20 cellular contexts compared by ENCODE assay signal in the genomic region with DNA sequence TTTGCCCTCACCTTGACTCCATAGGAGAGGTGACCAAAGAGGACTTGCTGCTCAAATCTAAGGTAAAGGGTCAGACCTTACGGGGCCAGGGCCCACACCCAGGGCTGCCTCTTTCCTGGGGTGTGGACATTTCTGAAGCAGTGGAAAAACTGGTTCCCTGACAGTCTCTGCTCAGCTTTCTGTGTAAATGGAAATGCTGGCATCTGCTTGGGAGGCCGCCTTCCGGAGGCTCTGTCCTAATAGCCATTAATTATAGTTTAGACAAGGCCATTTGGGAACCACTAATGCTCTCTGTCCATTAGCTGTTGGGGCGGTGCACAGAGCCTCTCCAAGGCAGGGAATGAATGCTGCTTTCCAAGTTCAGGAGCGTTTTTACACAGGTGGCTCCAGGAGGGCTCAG. TPM values are rescaled to one million over a fixed set of nuclear protein-coding genes. Genes with fewer than 3 reads are reported as not detected.
A peak's percentile ranks its signal among the peaks of the same experiment; 100 is the strongest.
DNase-seq lines count a peak whose midpoint lies in the region; ATAC-seq and TF ChIP-seq lines count a peak whose summit lies in the region.
"Had no signal": no experiment of that assay in that cellular context is flagged by ENCODE, and none has a peak within 500 bp of the region (broad histone marks: within the 10 kb centered on the region; RNA-seq: fewer than 3 reads in every experiment).

No MANE protein-coding gene starts in this region.

- TF ChIP-seq CTCF in CD4-positive, alpha-beta T cell (IDR thresholded peaks at IDR 0.05), result no peak
- TF ChIP-seq CTCF in prostate gland (IDR thresholded peaks at IDR 0.05), result no peak

- POLR2A ChIA-PET in CD4-positive, alpha-beta T cell (lab: Charles Lee), result interaction anchor here (0.9 to 1.2 kb wide), 2 partner anchors 18 to 36 kb away, joined by 3 to 4 read pairs; partner anchors contain the start of genes C9orf78 and USP20

- WGBS in prostate gland, result 50% methylated on average over 5 of the region's 5 CpGs

- H3K27me3 ChIP-seq in CD4-positive, alpha-beta T cell (ENCODE audit: control insufficient read depth, insufficient read depth, low read length), result no peaks in the 10 kb centered on the region
- H3K27me3 ChIP-seq in prostate gland (replicated peaks; ENCODE audit: insufficient read depth), result no peaks in the 10 kb centered on the region
- H3K27me3 ChIP-seq: colonic mucosa, SJCRH30 had no signal

- no peaks in the 10 kb centered on the region for H3K9me3 Mint-ChIP-seq in CD4-positive, alpha-beta T cell
- H3K9me3 Mint-ChIP-seq in T-helper 2 cell treated with Interferon-gamma antibody and Interleukin-4, amounts not matched to agents 5 μg/mL and 100 μg/mL, for 36 hours, result no peaks in the 10 kb centered on the region
- H3K9me3 Mint-ChIP-seq: activated T-cell treated with anti-CD3 and anti-CD28 coated beads, Interleukin-2, amount 50 U/mL, for 4 hours had no signal

- H3K9me3 ChIP-seq in CD4-positive, alpha-beta T cell (ENCODE audit: control insufficient read depth, low read length), result no peaks in the 10 kb centered on the region
- H3K9me3 ChIP-seq in prostate gland, result no peaks in the 10 kb centered on the region
- H3K9me3 ChIP-seq: colonic mucosa, SJCRH30 had no signal

- no peak overlapping the region for H3K4me3 ChIP-seq in prostate gland
- H3K4me3 ChIP-seq: colonic mucosa, SJCRH30 had no signal

- no peak for ATAC-seq in CD4-positive, alpha-beta T cell (ENCODE audit: poor library complexity)
- ATAC-seq in esophagus mucosa (peak; percentile 71), GM21737 (IDR thresholded peaks at IDR 0.05; ENCODE audit: unreplicated experiment) (no peak)
- ATAC-seq: activated T-cell treated with anti-CD3 and anti-CD28 coated beads, Interleukin-2, amount 50 U/mL, for 4 hours; HCT116; Panc1; sciatic nerve had no signal

- CTCF ChIA-PET in CD4-positive, alpha-beta T cell (lab: Charles Lee), result no interaction called here

- no peak overlapping the region for H3K27ac ChIP-seq in CD4-positive, alpha-beta T cell (ENCODE audit: low read depth, low read length)
- peak overlapping the region; percentile 39 to 64 for H3K27ac ChIP-seq in prostate gland
- H3K27ac ChIP-seq: C4-2B, colonic mucosa, SJCRH30 had no signal

- H3K4me1 Mint-ChIP-seq in CD4-positive, alpha-beta T cell (ENCODE audit: low read depth), result peaks cover 48% of the 10 kb centered on the region
- H3K4me1 Mint-ChIP-seq in T-helper 2 cell treated with Interferon-gamma antibody and Interleukin-4, amounts not matched to agents 5 μg/mL and 100 μg/mL, for 36 hours (ENCODE audit: low read depth), result peaks cover 44% of the 10 kb centered on the region

- no peaks in the 10 kb centered on the region for H3K4me1 ChIP-seq in prostate gland (replicated peaks)
- H3K4me1 ChIP-seq: colonic mucosa, SJCRH30 had no signal

- H3K36me3 Mint-ChIP-seq in CD4-positive, alpha-beta T cell (ENCODE audit: low read depth), result peaks cover 95% of the 10 kb centered on the region
- H3K36me3 Mint-ChIP-seq in T-helper 2 cell treated with Interferon-gamma antibody and Interleukin-4, amounts not matched to agents 5 μg/mL and 100 μg/mL, for 36 hours (ENCODE audit: low read depth), result peaks cover 62% of the 10 kb centered on the region

- no peak for DNase-seq in CD4-positive, alpha-beta T cell
- peak; percentile 74 for DNase-seq in NCI-H1417 treated with DMSO at 0.1 percent for 48 hours (lab: John Stamatoyannopoulos, UW)
- peak; percentile 60 for DNase-seq in prostate gland (ENCODE audit: low spot score)
- no peak for DNase-seq in D341Med (ENCODE audit: low spot score)
- no peak for DNase-seq in T-helper 2 cell treated with Interferon-gamma antibody and Interleukin-4, amounts not matched to agents 5 μg/mL and 100 μg/mL, for 36 hours (ENCODE audit: low spot score)
- DNase-seq: activated naive CD4-positive, alpha-beta T cell treated with Interleukin-2 at 50 U/mL for 16 hours; activated T-cell treated with anti-CD3 and anti-CD28 coated beads, Interleukin-2, amount 50 U/mL, for 4 hours; amygdala; colonic mucosa; mammary epithelial cell; NCI-H1092; NCI-H510A; SJCRH30; T-helper 1 cell had no signal

- H3K4me3 Mint-ChIP-seq in CD4-positive, alpha-beta T cell, result no peak overlapping the region
- no peak overlapping the region for H3K4me3 Mint-ChIP-seq in T-helper 2 cell treated with Interferon-gamma antibody and Interleukin-4, amounts not matched to agents 5 μg/mL and 100 μg/mL, for 36 hours
- H3K4me3 Mint-ChIP-seq: activated T-cell treated with anti-CD3 and anti-CD28 coated beads, Interleukin-2, amount 50 U/mL, for 4 hours had no signal

- H3K27ac Mint-ChIP-seq in CD4-positive, alpha-beta T cell, result peak overlapping the region; percentile 65
- no peak overlapping the region for H3K27ac Mint-ChIP-seq in T-helper 2 cell treated with Interferon-gamma antibody and Interleukin-4, amounts not matched to agents 5 μg/mL and 100 μg/mL, for 36 hours

- intact Hi-C loops in CD4-positive, alpha-beta T cell (cut with DNase I, micrococcal nuclease), result no loop called here
- intact Hi-C loops in prostate gland (cut with DNase I), result no loop called here

- H3K27me3 Mint-ChIP-seq in CD4-positive, alpha-beta T cell, result no peaks in the 10 kb centered on the region
- no peaks in the 10 kb centered on the region for H3K27me3 Mint-ChIP-seq in T-helper 2 cell treated with Interferon-gamma antibody and Interleukin-4, amounts not matched to agents 5 μg/mL and 100 μg/mL, for 36 hours (ENCODE audit: low read depth)

- H3K36me3 ChIP-seq in prostate gland, result peaks cover 0 to 7% of the 10 kb centered on the region in 2 donors
- H3K36me3 ChIP-seq: colonic mucosa had no signal

- TF ChIP-seq POLR2A in prostate gland (IDR thresholded peaks at IDR 0.05), result no peak

RNA-seq across cellular contexts. Expression of gene USP20, which starts 17.3 kb away (rescaled TPM):
- 10 to 100 TPM; 80.4 to 80.9 TPM for total RNA-seq in CD4-positive, alpha-beta T cell
- total RNA-seq in esophagus mucosa, result 12.8 TPM
- total RNA-seq in prostate gland, result 10 to 100 TPM; 34.8 to 53.5 TPM

RNA-seq across cellular contexts. Expression of gene C9orf78, which starts 17.5 kb away (rescaled TPM):
- total RNA-seq in CD4-positive, alpha-beta T cell, result 100 to 1,000 TPM; 145 to 159 TPM
- total RNA-seq in esophagus mucosa, result 25.1 TPM
- 10 to 100 TPM; 63.7 to 76.8 TPM for total RNA-seq in prostate gland

RNA-seq across cellular contexts. Expression of gene TOR1A, which starts 28.6 kb away (rescaled TPM):
- 10 to 100 TPM; 12.6 to 13.9 TPM for total RNA-seq in CD4-positive, alpha-beta T cell
- total RNA-seq in esophagus mucosa (15.5 TPM), prostate gland (10 to 100 TPM; 37.1 to 41.2 TPM)

RNA-seq across cellular contexts. Expression of gene TOR1B, which starts 49.6 kb away (rescaled TPM):
- 10 to 100 TPM; 13.4 to 15.1 TPM for total RNA-seq in CD4-positive, alpha-beta T cell
- total RNA-seq in esophagus mucosa, result 11.7 TPM
- total RNA-seq in prostate gland, result 10 to 100 TPM; 31.4 to 35.7 TPM

Comparison
In these comparisons a context has a peak if more than half of its experiments do, and no peak if none do; other contexts are left out.
1. DNase-seq: peak in NCI-H1417 treated with DMSO at 0.1 percent for 48 hours (single experiment) and prostate gland (single experiment); none in CD4-positive, alpha-beta T cell (0 of 10), D341Med (single experiment) and T-helper 2 cell treated with Interferon-gamma antibody and Interleukin-4, amounts not matched to agents 5 μg/mL and 100 μg/mL, for 36 hours (single experiment).